ENCODE assay signal across 16 cellular contexts in genomic region chr2:166239548-166239947, GRCh38.
DNase-seq lines count a peak whose midpoint lies in the region; ATAC-seq and TF ChIP-seq lines count a peak whose summit lies in the region.
"Had no signal": no experiment of that assay in that cellular context is flagged by ENCODE, and none has a peak within 500 bp of the region (broad histone marks: within the 10 kb centered on the region; RNA-seq: fewer than 3 reads in every experiment).

No MANE protein-coding gene starts in this region.

- no peak for ATAC-seq in GM21619 (IDR thresholded peaks at IDR 0.05; ENCODE audit: unreplicated experiment)
- ATAC-seq: activated CD8-positive, alpha-beta T cell treated with anti-CD3 and anti-CD28 coated beads, Interleukin-2, amount 10 ng/mL, durations not matched to agents 7 days and 5 days; left ventricle myocardium superior had no signal

- TF ChIP-seq CTCF in A673 (conservative IDR thresholded peaks at IDR 0.05; ENCODE audit: low read depth, low read length) (no peak), astrocyte of the cerebellum (IDR thresholded peaks at IDR 0.05; ENCODE audit: low read depth, low read length, missing control alignments) (no peak), colonic mucosa (IDR thresholded peaks at IDR 0.05) (no peak)

- intact Hi-C loops in A673 (cut with micrococcal nuclease; ENCODE audit: unreplicated experiment): no loop called here
- intact Hi-C loops in colonic mucosa (cut with DNase I): no loop called here

- no peaks in the 10 kb centered on the region for H3K9me3 ChIP-seq in A673 (ENCODE audit: low read depth, low read length, poor library complexity, severe bottlenecking)
- H3K9me3 ChIP-seq in colonic mucosa: no peaks in the 10 kb centered on the region
- H3K9me3 ChIP-seq: right atrium auricular region, uterus had no signal

- DNase-seq in A673 (ENCODE audit: low spot score) (peak; percentile 57), HPDE6-E6E7 (ENCODE audit: extremely low spot score) (peak; percentile 86), astrocyte of the cerebellum (ENCODE audit: low read depth) (peak; percentile 70), hepatic stellate cell (ENCODE audit: low spot score) (peak; percentile 46), NCI-H524 treated with DMSO at 0.1 percent for 48 hours (lab: John Stamatoyannopoulos, UW) (no peak), NCI-H748 treated with DMSO at 0.1 percent for 48 hours (lab: John Stamatoyannopoulos, UW) (no peak), colonic mucosa (no peak)
- DNase-seq: activated CD8-positive, alpha-beta T cell treated with anti-CD3 and anti-CD28 coated beads, Interleukin-2, amount 10 ng/mL, durations not matched to agents 7 days and 5 days; activated naive CD8-positive, alpha-beta T cell treated with anti-CD3 and anti-CD28 coated beads for 36 hours; AML-193; left ventricle myocardium superior; NCI-H1092 treated with DMSO at 0.1 percent for 48 hours; NCI-H774; uterus had no signal

- H3K27ac ChIP-seq in A673 (ENCODE audit: low read depth, low read length, poor library complexity, severe bottlenecking) (no peak overlapping the region), colonic mucosa (no peak overlapping the region)
- H3K27ac ChIP-seq: right atrium auricular region, uterus had no signal

- POLR2A ChIA-PET in A673 (lab: Charles Lee; ENCODE audit: low non-redundant PET): no interaction called here

- in situ Hi-C loops in astrocyte of the cerebellum (cut with HindIII; ENCODE audit: low sequenced_read_pairs): no loop called here

- no peak overlapping the region for H3K9ac ChIP-seq in colonic mucosa (ENCODE audit: low read depth in 2 of 2, low read length in 2 of 2)

- no peaks in the 10 kb centered on the region for H3K36me3 ChIP-seq in A673 (ENCODE audit: insufficient read depth, low read length, poor library complexity, severe bottlenecking)
- no peaks in the 10 kb centered on the region for H3K36me3 ChIP-seq in colonic mucosa
- H3K36me3 ChIP-seq: right atrium auricular region, uterus had no signal

- H3K4me1 ChIP-seq in A673 (ENCODE audit: insufficient read depth, low read length, poor library complexity, severe bottlenecking): no peaks in the 10 kb centered on the region
- H3K4me1 ChIP-seq in colonic mucosa: no peaks in the 10 kb centered on the region
- H3K4me1 ChIP-seq: right atrium auricular region, uterus had no signal

- no peaks in the 10 kb centered on the region for H3K27me3 ChIP-seq in A673 (replicated peaks; ENCODE audit: insufficient read depth, low read depth, low read length, poor library complexity)
- no peaks in the 10 kb centered on the region for H3K27me3 ChIP-seq in colonic mucosa
- H3K27me3 ChIP-seq: right atrium auricular region, uterus had no signal

- H3K4me3 ChIP-seq in A673 (ENCODE audit: low read depth, low read length, poor library complexity, severe bottlenecking) (no peak overlapping the region), astrocyte of the cerebellum (ENCODE audit: low read depth, low read length) (no peak overlapping the region), colonic mucosa (no peak overlapping the region)
- H3K4me3 ChIP-seq: right atrium auricular region, uterus had no signal

- no TSS peak for BruUV-seq in A673 (replicated peaks; lab: Mats Ljungman, UMichigan)

- CTCF ChIA-PET in A673 (lab: Charles Lee): no interaction called here

Comparison
In these comparisons a context has a peak if more than half of its experiments do, and no peak if none do; other contexts are left out.
1. DNase-seq: peak in A673 (single experiment), HPDE6-E6E7 (single experiment), astrocyte of the cerebellum (single experiment) and hepatic stellate cell (single experiment); none in NCI-H524 treated with DMSO at 0.1 percent for 48 hours (single experiment), NCI-H748 treated with DMSO at 0.1 percent for 48 hours (single experiment) and colonic mucosa (single experiment).